Comparison of ENCODE assay signal across 8 cellular contexts in genomic region chr12:118064608-118065007, GRCh38. TPM values are rescaled to one million over a fixed set of nuclear protein-coding genes. Genes with fewer than 3 reads are reported as not detected.
DNase-seq lines count a peak whose midpoint lies in the region; ATAC-seq and TF ChIP-seq lines count a peak whose summit lies in the region.

No MANE protein-coding gene starts in this region.

- no peak for DNase-seq in CD14-positive monocyte (ENCODE audit: low spot score)
- DNase-seq in GM19240 (ENCODE audit: insufficient read length, low spot score), result peak; percentile 41
- DNase-seq in UCSD-AML1 (lab: John Stamatoyannopoulos, UW; ENCODE audit: unreplicated experiment), result peak; percentile 29
- no peak for DNase-seq in kidney epithelial cell (ENCODE audit: low read depth)
- no peak for DNase-seq in RPMI8226
- no peak for DNase-seq in left lobe of liver (ENCODE audit: low spot score)

- H3K4me3 Mint-ChIP-seq in CD14-positive monocyte, result peak overlapping the region in 1 of 2 donors; percentile 21

- H3K27ac Mint-ChIP-seq in CD14-positive monocyte, result peak overlapping the region in 1 of 7 donors; percentile 17

- peaks cover 3% of the 10 kb centered on the region in 2 donors for H3K36me3 Mint-ChIP-seq in CD14-positive monocyte

- intact Hi-C loops in CD14-positive monocyte (cut with micrococcal nuclease), result loop anchor here (5.0 to 10.0 kb wide), 2 partner anchors 47 to 310 kb away; partner anchors contain the start of genes RFC5 (in 2 of the 2), SUDS3 (in 1 of the 2) and TAOK3 (in 1 of the 2)

- no peaks in the 10 kb centered on the region for H3K36me3 ChIP-seq in kidney epithelial cell (ENCODE audit: control insufficient read depth, insufficient read depth, low read length)

- H3K9me3 Mint-ChIP-seq in CD14-positive monocyte, result no peaks in the 10 kb centered on the region

- peaks cover 51% of the 10 kb centered on the region for H3K4me1 Mint-ChIP-seq in CD14-positive monocyte

- peaks cover 5 to 8% (median 8%) of the 10 kb centered on the region in 3 donors for H3K27me3 Mint-ChIP-seq in CD14-positive monocyte (ENCODE audit: low read depth in 3 of 3)

- H3K27me3 ChIP-seq in kidney epithelial cell (ENCODE audit: control insufficient read depth, insufficient read depth, low read length), result no peaks in the 10 kb centered on the region

- H3K4me3 ChIP-seq in kidney epithelial cell (ENCODE audit: low read depth, low read length), result no peak overlapping the region

- no peak for ATAC-seq in HG03439 (IDR thresholded peaks at IDR 0.05; ENCODE audit: unreplicated experiment)
- ATAC-seq in GM21423 (IDR thresholded peaks at IDR 0.05; ENCODE audit: unreplicated experiment), result no peak
- ATAC-seq in left lobe of liver, result no peak

- TF ChIP-seq CTCF in CD14-positive monocyte (IDR thresholded peaks at IDR 0.05), result peak; percentile 25
- TF ChIP-seq CTCF in kidney epithelial cell (IDR thresholded peaks at IDR 0.05; ENCODE audit: insufficient read depth, low read length, poor library complexity, severe bottlenecking), result peak; percentile 28

RNA-seq across cellular contexts. Expression of gene WSB2, which starts 3.6 kb away (rescaled TPM):
- polyA plus RNA-seq in CD14-positive monocyte, result 10 to 100 TPM; 25.4 to 36.3 TPM
- total RNA-seq in kidney epithelial cell (81.1 and 92.6 TPM in 2 replicates), left lobe of liver (51.4 TPM)

RNA-seq across cellular contexts. Expression of gene VSIG10, which starts 39.2 kb away (rescaled TPM):
- 1 to 10 TPM; 1.5 TPM for polyA plus RNA-seq in CD14-positive monocyte
- total RNA-seq in kidney epithelial cell, result 14.4 and 22.0 TPM in 2 replicates
- total RNA-seq in left lobe of liver, result 20.7 TPM

RNA-seq across cellular contexts. Expression of gene RFC5, which starts 48.1 kb away (rescaled TPM):
- polyA plus RNA-seq in CD14-positive monocyte, result 1 to 10 TPM; 6.6 to 7.5 TPM
- total RNA-seq in kidney epithelial cell (10.1 and 13.7 TPM in 2 replicates), left lobe of liver (8.6 TPM)

Comparison
In these comparisons a context has a peak if more than half of its experiments do, and no peak if none do; other contexts are left out.
1. DNase-seq: peak in GM19240 (single experiment) and UCSD-AML1 (single experiment); none in CD14-positive monocyte (single experiment), kidney epithelial cell (single experiment), RPMI8226 (single experiment) and left lobe of liver (single experiment).